Comparison of ENCODE assay signal across 17 cellular contexts in genomic region chr1:201918343-201918742, GRCh38. TPM values are rescaled to one million over a fixed set of nuclear protein-coding genes. Genes with fewer than 3 reads are reported as not detected.
DNase-seq lines count a peak whose midpoint lies in the region; ATAC-seq and TF ChIP-seq lines count a peak whose summit lies in the region.
"Had no signal": no experiment of that assay in that cellular context is flagged by ENCODE, and none has a peak within 500 bp of the region (broad histone marks: within the 10 kb centered on the region; RNA-seq: fewer than 3 reads in every experiment).

No MANE protein-coding gene starts in this region.

- intact Hi-C loops in esophagus muscularis mucosa (cut with DNase I) (no loop called here), left colon (cut with DNase I, micrococcal nuclease) (no loop called here)

- WGBS in esophagus muscularis mucosa: 42% methylated on average over 5 of the region's 5 CpGs
- 79 to 80% methylated on average over 5 of the region's 5 CpGs for WGBS in upper lobe of left lung, 2 donors

- TF ChIP-seq CTCF in WERI-Rb-1 (IDR thresholded peaks at IDR 0.05; ENCODE audit: low read depth, low read length): no peak
- TF ChIP-seq CTCF in esophagus muscularis mucosa (IDR thresholded peaks at IDR 0.05): no peak
- no peak for TF ChIP-seq CTCF in osteocyte (IDR thresholded peaks at IDR 0.05)
- no peak for TF ChIP-seq CTCF in upper lobe of left lung (IDR thresholded peaks at IDR 0.05)

- H3K27me3 ChIP-seq in WERI-Rb-1 (ENCODE audit: insufficient read depth, low read depth, severe bottlenecking): no peaks in the 10 kb centered on the region
- peaks cover 0 to 3% (median 0%) of the 10 kb centered on the region in 4 donors for H3K27me3 ChIP-seq in esophagus muscularis mucosa
- H3K27me3 ChIP-seq in upper lobe of left lung: no peaks in the 10 kb centered on the region
- H3K27me3 ChIP-seq: right lobe of liver had no signal

- peaks cover 6% of the 10 kb centered on the region for H3K36me3 Mint-ChIP-seq in osteocyte (ENCODE audit: unreplicated experiment)
- H3K36me3 Mint-ChIP-seq: CD4-positive, alpha-beta memory T cell; naive B cell; stimulated activated effector memory CD8-positive, alpha-beta T cell treated with anti-CD3 and anti-CD28 coated beads, Interleukin-12 subunit alpha, Interleukin-12 subunit beta, amount 100 ng/mL, for 72 hours had no signal

- peaks cover 48% of the 10 kb centered on the region for H3K4me1 Mint-ChIP-seq in osteocyte (ENCODE audit: unreplicated experiment)
- H3K4me1 Mint-ChIP-seq: activated CD4-positive, alpha-beta T cell treated with anti-CD3 and anti-CD28 coated beads for 36 hours; stimulated activated effector memory CD8-positive, alpha-beta T cell treated with anti-CD3 and anti-CD28 coated beads, Interleukin-12 subunit alpha, Interleukin-12 subunit beta, amount 100 ng/mL, for 72 hours had no signal

- H3K4me3 Mint-ChIP-seq in osteocyte (ENCODE audit: unreplicated experiment): peak overlapping the region; percentile 5
- H3K4me3 Mint-ChIP-seq: activated CD4-positive, alpha-beta T cell treated with anti-CD3 and anti-CD28 coated beads for 36 hours; CD4-positive, alpha-beta memory T cell; naive B cell; stimulated activated effector memory CD8-positive, alpha-beta T cell treated with anti-CD3 and anti-CD28 coated beads, Interleukin-12 subunit alpha, Interleukin-12 subunit beta, amount 100 ng/mL, for 72 hours had no signal

- peaks cover 2% of the 10 kb centered on the region for H3K9me3 ChIP-seq in WERI-Rb-1 (ENCODE audit: severe bottlenecking)
- no peaks in the 10 kb centered on the region for H3K9me3 ChIP-seq in esophagus muscularis mucosa
- H3K9me3 ChIP-seq in upper lobe of left lung: no peaks in the 10 kb centered on the region
- H3K9me3 ChIP-seq: right lobe of liver had no signal

- DNase-seq in WERI-Rb-1 (peak; percentile 31), esophagus muscularis mucosa (ENCODE audit: extremely low spot score) (no peak), osteocyte (ENCODE audit: extremely low spot score, unreplicated experiment) (no peak), upper lobe of left lung (no peak), left colon (no peak), COLO829 (ENCODE audit: low spot score) (no peak), MV-4-11 (lab: John Stamatoyannopoulos, UW) (no peak)
- DNase-seq: activated CD4-positive, alpha-beta T cell treated with anti-CD3 and anti-CD28 coated beads for 36 hours; activated CD8-positive, alpha-beta memory T cell treated with anti-CD3 and anti-CD28 coated beads, Interleukin-2, amount 50 U/mL, for 48 hours; activated naive CD4-positive, alpha-beta T cell; CD4-positive, alpha-beta memory T cell; naive B cell; NCI-H1092; right lobe of liver had no signal

- H3K36me3 ChIP-seq in WERI-Rb-1: no peaks in the 10 kb centered on the region
- peaks cover 0 to 28% (median 10%) of the 10 kb centered on the region in 4 donors for H3K36me3 ChIP-seq in esophagus muscularis mucosa
- H3K36me3 ChIP-seq in upper lobe of left lung: no peaks in the 10 kb centered on the region
- H3K36me3 ChIP-seq: right lobe of liver had no signal

- no peak overlapping the region for H3K27ac ChIP-seq in WERI-Rb-1
- H3K27ac ChIP-seq in esophagus muscularis mucosa (replicated peaks in 1 of 4): peak overlapping the region; percentile 91 to 95 (median 94)
- H3K27ac ChIP-seq in upper lobe of left lung: peak overlapping the region; percentile 13 to 72 (median 43)

- TF ChIP-seq POLR2A in esophagus muscularis mucosa (IDR thresholded peaks at IDR 0.05; ENCODE audit: low read depth): no peak
- TF ChIP-seq POLR2A in upper lobe of left lung (IDR thresholded peaks at IDR 0.05): no peak

- peak overlapping the region; percentile 93 for H3K27ac Mint-ChIP-seq in osteocyte (ENCODE audit: unreplicated experiment)
- H3K27ac Mint-ChIP-seq: activated CD4-positive, alpha-beta T cell treated with anti-CD3 and anti-CD28 coated beads for 36 hours; stimulated activated effector memory CD8-positive, alpha-beta T cell treated with anti-CD3 and anti-CD28 coated beads, Interleukin-12 subunit alpha, Interleukin-12 subunit beta, amount 100 ng/mL, for 72 hours had no signal

- peaks cover 4% of the 10 kb centered on the region for H3K9me3 Mint-ChIP-seq in osteocyte (ENCODE audit: unreplicated experiment)
- H3K9me3 Mint-ChIP-seq: stimulated activated effector memory CD8-positive, alpha-beta T cell treated with anti-CD3 and anti-CD28 coated beads, Interleukin-12 subunit alpha, Interleukin-12 subunit beta, amount 100 ng/mL, for 72 hours had no signal

- H3K4me3 ChIP-seq in WERI-Rb-1 (ENCODE audit: low read depth, low read length): no peak overlapping the region
- H3K4me3 ChIP-seq in esophagus muscularis mucosa: peak overlapping the region in 3 of 4 donors; percentile 5 to 25 (median 17)
- H3K4me3 ChIP-seq in upper lobe of left lung: no peak overlapping the region
- H3K4me3 ChIP-seq: right lobe of liver had no signal

- no peaks in the 10 kb centered on the region for H3K27me3 Mint-ChIP-seq in osteocyte (ENCODE audit: unreplicated experiment)

- H3K4me1 ChIP-seq in esophagus muscularis mucosa (peaks cover 35 to 100% (median 100%) of the 10 kb centered on the region in 4 donors), upper lobe of left lung (peaks cover 9 to 24% (median 13%) of the 10 kb centered on the region in 4 donors)
- H3K4me1 ChIP-seq: right lobe of liver had no signal

- TF ChIP-seq EP300 in esophagus muscularis mucosa (IDR thresholded peaks at IDR 0.05) (no peak), upper lobe of left lung (IDR thresholded peaks at IDR 0.05) (no peak)

- ATAC-seq in upper lobe of left lung (ENCODE audit: low FRiP score in 2 of 2) (no peak), left colon (no peak)
- ATAC-seq: activated CD4-positive, alpha-beta T cell treated with anti-CD3 and anti-CD28 coated beads for 36 hours; HCT116; stimulated activated effector memory CD8-positive, alpha-beta T cell treated with anti-CD3 and anti-CD28 coated beads, Interleukin-12 subunit alpha, Interleukin-12 subunit beta, amount 100 ng/mL, for 72 hours had no signal

RNA-seq across cellular contexts. Expression of gene LMOD1, which starts 28.0 kb away (rescaled TPM):
- total RNA-seq in esophagus muscularis mucosa (1,000 to 10,000 TPM; 1,021 to 1,618 (median 1,290) TPM), osteocyte (15.1 and 15.9 TPM in 2 replicates), upper lobe of left lung (10 to 100 TPM; 16.6 to 28.1 (median 22.9) TPM), left colon (10 to 100 TPM in 1 of 2 donors, 1 to 10 TPM in 1; 9.4 to 58.4 TPM)
- total RNA-seq: activated CD4-positive, alpha-beta T cell treated with anti-CD3 and anti-CD28 coated beads for 36 hours; CD4-positive, alpha-beta memory T cell; T-helper 2 cell treated with Interferon-gamma antibody and Interleukin-4, amounts not matched to agents 100 ng/mL and 5 ng/mL, for 36 hours had no signal

RNA-seq across cellular contexts. Expression of gene SHISA4, which starts 29.6 kb away (rescaled TPM):
- total RNA-seq in esophagus muscularis mucosa (10 to 100 TPM; 20.3 to 31.0 (median 28.5) TPM), osteocyte (31.4 and 32.1 TPM in 2 replicates), upper lobe of left lung (10 to 100 TPM in 5 of 6 donors, 1 to 10 TPM in 1; 4.6 to 20.9 (median 11.8) TPM), left colon (1 to 10 TPM; 1.7 to 2.6 TPM)

RNA-seq across cellular contexts. Expression of gene TIMM17A, which starts 37.0 kb away (rescaled TPM):
- 10 to 100 TPM; 30.7 to 46.1 (median 32.4) TPM for total RNA-seq in esophagus muscularis mucosa
- 48.0 and 50.8 TPM in 2 replicates for total RNA-seq in osteocyte
- total RNA-seq in upper lobe of left lung: 10 to 100 TPM; 11.7 to 38.9 (median 23.2) TPM
- 10 to 100 TPM; 53.1 to 60.1 TPM for total RNA-seq in left colon

Comparison
In these comparisons a context has a peak if more than half of its experiments do, and no peak if none do; other contexts are left out.
1. H3K4me3 ChIP-seq: peak in esophagus muscularis mucosa (3 of 4); none in WERI-Rb-1 (single experiment) and upper lobe of left lung (0 of 4).
2. RNA of gene LMOD1, which starts 28.0 kb away (total RNA-seq): 1,021 to 1,618 TPM in esophagus muscularis mucosa; 9.4 to 58.4 TPM in left colon, 16.6 to 28.1 TPM in upper lobe of left lung and 15.1 to 15.9 TPM in osteocyte; every median in the first group is over 10 times any median in the second.